26 cellular contexts compared by ENCODE assay signal in the genomic region with DNA sequence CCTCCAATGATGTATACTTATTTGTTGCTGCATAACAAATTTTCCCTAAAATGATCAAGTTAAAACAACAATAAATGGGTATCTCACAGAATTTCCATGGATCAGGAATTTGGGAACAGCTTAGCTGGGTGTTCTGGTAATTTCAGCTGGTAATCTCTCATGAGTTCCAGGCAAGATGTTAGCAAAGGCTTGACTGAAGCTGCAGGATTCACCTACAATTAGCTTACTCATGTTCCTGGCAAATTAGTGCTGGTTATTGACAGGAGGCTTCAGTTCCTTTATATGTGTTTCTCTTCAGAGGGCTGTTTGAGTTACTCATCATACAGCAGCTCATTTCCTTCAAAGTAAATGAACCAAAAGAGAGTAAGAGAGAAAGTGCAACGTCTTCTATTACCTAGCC.
"Had no signal": no experiment of that assay in that cellular context is flagged by ENCODE, and none has a peak within 500 bp of the region (broad histone marks: within the 10 kb centered on the region; RNA-seq: fewer than 3 reads in every experiment).

No MANE protein-coding gene starts in this region.

- H3K27ac ChIP-seq: colonic mucosa, esophagus squamous epithelium, heart right ventricle, neutrophil, pancreas, skin epidermis, spleen, suprapubic skin, transverse colon, upper lobe of right lung, uterus had no signal

- H3K27ac Mint-ChIP-seq: dendritic cell treated with granulocyte-macrophage colony-stimulating factor and Interleukin-4, amounts not matched to agents 40 ng/mL and 50 ng/mL, for 4 days; memory B cell; natural killer cell; stimulated activated naive CD8-positive, alpha-beta T cell treated with anti-CD3 and anti-CD28 coated beads, Interleukin-15, amount 100 ng/mL, for 72 hours had no signal

- H3K4me1 Mint-ChIP-seq: memory B cell; natural killer cell; stimulated activated naive CD8-positive, alpha-beta T cell treated with anti-CD3 and anti-CD28 coated beads, Interleukin-15, amount 100 ng/mL, for 72 hours had no signal

- ATAC-seq: heart right ventricle; natural killer cell; right cardiac atrium; stimulated activated naive CD8-positive, alpha-beta T cell treated with anti-CD3 and anti-CD28 coated beads, Interleukin-15, amount 100 ng/mL, for 72 hours; upper lobe of right lung had no signal

- H3K27me3 Mint-ChIP-seq: dendritic cell treated with granulocyte-macrophage colony-stimulating factor and Interleukin-4, amounts not matched to agents 40 ng/mL and 50 ng/mL, for 4 days; memory B cell; stimulated activated naive CD8-positive, alpha-beta T cell treated with anti-CD3 and anti-CD28 coated beads, Interleukin-15, amount 100 ng/mL, for 72 hours had no signal

- H3K36me3 ChIP-seq: colonic mucosa, esophagus squamous epithelium, heart right ventricle, neutrophil, pancreas, spleen, suprapubic skin, transverse colon, upper lobe of right lung, uterus had no signal

- H3K9me3 Mint-ChIP-seq: stimulated activated naive CD8-positive, alpha-beta T cell treated with anti-CD3 and anti-CD28 coated beads, Interleukin-15, amount 100 ng/mL, for 72 hours had no signal

- H3K36me3 Mint-ChIP-seq: memory B cell, natural killer cell had no signal

- H3K4me3 ChIP-seq: colonic mucosa, esophagus squamous epithelium, heart right ventricle, lung, pancreas, skin epidermis, spleen, suprapubic skin, transverse colon, upper lobe of right lung, uterus had no signal

- H3K27me3 ChIP-seq: colonic mucosa, esophagus squamous epithelium, heart right ventricle, neutrophil, pancreas, spleen, suprapubic skin, transverse colon, upper lobe of right lung, uterus had no signal

- H3K9me3 ChIP-seq: colonic mucosa, esophagus squamous epithelium, heart right ventricle, neutrophil, pancreas, spleen, suprapubic skin, transverse colon, upper lobe of right lung, uterus had no signal

- H3K4me1 ChIP-seq: colonic mucosa, esophagus squamous epithelium, heart right ventricle, pancreas, spleen, suprapubic skin, transverse colon, upper lobe of right lung, uterus had no signal

- DNase-seq: colonic mucosa; effector CD8-positive, alpha-beta T cell; erythroblast; esophagus squamous epithelium; foreskin melanocyte; glutamatergic neuron; heart right ventricle; hippocampal formation; islet precursor cell; kidney glomerular epithelial cell; natural killer cell; pancreas; right cardiac atrium; spleen; stimulated activated CD8-positive, alpha-beta memory T cell treated with anti-CD3 and anti-CD28 coated beads, Interleukin-4, amount 100 ng/mL, for 48 hours; stimulated activated naive CD4-positive, alpha-beta T cell; stimulated activated naive CD8-positive, alpha-beta T cell treated with anti-CD3 and anti-CD28 coated beads, Interleukin-15, amount 100 ng/mL, for 72 hours; transverse colon; upper lobe of right lung; uterus had no signal

- H3K4me3 Mint-ChIP-seq: dendritic cell treated with granulocyte-macrophage colony-stimulating factor and Interleukin-4, amounts not matched to agents 40 ng/mL and 50 ng/mL, for 4 days; memory B cell; natural killer cell; stimulated activated naive CD8-positive, alpha-beta T cell treated with anti-CD3 and anti-CD28 coated beads, Interleukin-15, amount 100 ng/mL, for 72 hours had no signal
